Comparison of ENCODE assay signal across 27 cellular contexts in genomic region chr6:69825904-69826303, GRCh38. TPM values are rescaled to one million over a fixed set of nuclear protein-coding genes. Genes with fewer than 3 reads are reported as not detected.
A peak's percentile ranks its signal among the peaks of the same experiment; 100 is the strongest.
DNase-seq lines count a peak whose midpoint lies in the region; ATAC-seq, FAIRE-seq and TF ChIP-seq lines count a peak whose summit lies in the region.
"Had no signal": no experiment of that assay in that cellular context is flagged by ENCODE, and none has a peak within 500 bp of the region (broad histone marks: within the 10 kb centered on the region; RNA-seq: fewer than 3 reads in every experiment).

No MANE protein-coding gene starts in this region.

- no peak overlapping the region for H3K4me3 ChIP-seq in breast epithelium
- H3K4me3 ChIP-seq in bronchial epithelial cell (ENCODE audit: low read depth, low read length) = no peak overlapping the region
- H3K4me3 ChIP-seq: stomach had no signal

- H3K36me3 Mint-ChIP-seq in MCF 10A (ENCODE audit: insufficient read depth, unreplicated experiment) = no peaks in the 10 kb centered on the region
- H3K36me3 Mint-ChIP-seq in activated T-helper 17 cell treated with anti-CD3 and anti-CD28 coated beads, Interleukin-2, amount 50 U/mL, for 72 hours (ENCODE audit: low read depth) = no peaks in the 10 kb centered on the region
- H3K36me3 Mint-ChIP-seq: activated CD4-positive, alpha-beta memory T cell treated with anti-CD3 and anti-CD28 coated beads for 36 hours; activated naive CD8-positive, alpha-beta T cell treated with anti-CD3 and anti-CD28 coated beads, Interleukin-2, amount 10 ng/mL, durations not matched to agents 7 days and 5 days; CD14-positive monocyte had no signal

- CTCF ChIA-PET in MCF 10A (lab: Yijun Ruan, JAX) = no interaction called here

- no peaks in the 10 kb centered on the region for H3K9me3 Mint-ChIP-seq in MCF 10A (ENCODE audit: unreplicated experiment)
- no peaks in the 10 kb centered on the region for H3K9me3 Mint-ChIP-seq in activated T-helper 17 cell treated with anti-CD3 and anti-CD28 coated beads, Interleukin-2, amount 50 U/mL, for 72 hours
- H3K9me3 Mint-ChIP-seq: activated CD4-positive, alpha-beta memory T cell treated with anti-CD3 and anti-CD28 coated beads for 36 hours; activated naive CD8-positive, alpha-beta T cell treated with anti-CD3 and anti-CD28 coated beads, Interleukin-2, amount 10 ng/mL, durations not matched to agents 7 days and 5 days; activated T-cell treated with anti-CD3 and anti-CD28 coated beads, Interleukin-2, amount 50 U/mL, for 24 hours; nephron progenitor cell had no signal

- no peaks in the 10 kb centered on the region for H3K4me1 ChIP-seq in breast epithelium

- no peak for TF ChIP-seq POLR2A in breast epithelium (IDR thresholded peaks at IDR 0.05)

- H3K27me3 ChIP-seq in breast epithelium (no peaks in the 10 kb centered on the region), bronchial epithelial cell (ENCODE audit: control insufficient read depth, insufficient read depth, low read length) (no peaks in the 10 kb centered on the region)
- H3K27me3 ChIP-seq: stomach had no signal

- H3K27me3 Mint-ChIP-seq in MCF 10A (ENCODE audit: insufficient read depth, unreplicated experiment) = peaks cover 53% of the 10 kb centered on the region
- no peaks in the 10 kb centered on the region for H3K27me3 Mint-ChIP-seq in activated T-helper 17 cell treated with anti-CD3 and anti-CD28 coated beads, Interleukin-2, amount 50 U/mL, for 72 hours
- H3K27me3 Mint-ChIP-seq: activated CD4-positive, alpha-beta memory T cell treated with anti-CD3 and anti-CD28 coated beads for 36 hours; activated T-cell treated with anti-CD3 and anti-CD28 coated beads, Interleukin-2, amount 50 U/mL, for 24 hours had no signal

- no peak overlapping the region for H3K27ac ChIP-seq in breast epithelium
- H3K27ac ChIP-seq: stomach, VCaP had no signal

- H3K4me1 Mint-ChIP-seq in MCF 10A (ENCODE audit: insufficient read depth, unreplicated experiment) = no peaks in the 10 kb centered on the region
- no peaks in the 10 kb centered on the region for H3K4me1 Mint-ChIP-seq in activated T-helper 17 cell treated with anti-CD3 and anti-CD28 coated beads, Interleukin-2, amount 50 U/mL, for 72 hours
- H3K4me1 Mint-ChIP-seq: activated naive CD8-positive, alpha-beta T cell treated with anti-CD3 and anti-CD28 coated beads, Interleukin-2, amount 10 ng/mL, durations not matched to agents 7 days and 5 days; nephron progenitor cell had no signal

- POLR2A ChIA-PET in MCF 10A (lab: Yijun Ruan, JAX) = no interaction called here

- TF ChIP-seq CTCF in MCF 10A (IDR thresholded peaks at IDR 0.05; ENCODE audit: unreplicated experiment) = no peak
- no peak for TF ChIP-seq CTCF in breast epithelium (IDR thresholded peaks at IDR 0.05)
- no peak for TF ChIP-seq CTCF in bronchial epithelial cell (IDR thresholded peaks at IDR 0.05; ENCODE audit: insufficient read depth, low read length, severe bottlenecking)

- FAIRE-seq in bronchial epithelial cell (lab: Jason Lieb, UNC) = no peak
- FAIRE-seq: endothelial cell of umbilical vein, GM18507 had no signal

- ATAC-seq in left lobe of liver (peak; percentile 99), HG02885 (IDR thresholded peaks at IDR 0.05; ENCODE audit: poor library complexity, unreplicated experiment) (no peak)
- ATAC-seq in activated T-helper 17 cell treated with anti-CD3 and anti-CD28 coated beads, Interleukin-2, amount 50 U/mL, for 72 hours (replicated peaks) = no peak

- no peak overlapping the region for H3K27ac Mint-ChIP-seq in MCF 10A (ENCODE audit: low read depth, unreplicated experiment)
- no peak overlapping the region for H3K27ac Mint-ChIP-seq in activated T-helper 17 cell treated with anti-CD3 and anti-CD28 coated beads, Interleukin-2, amount 50 U/mL, for 72 hours
- H3K27ac Mint-ChIP-seq: activated CD4-positive, alpha-beta memory T cell treated with anti-CD3 and anti-CD28 coated beads for 36 hours; activated naive CD8-positive, alpha-beta T cell treated with anti-CD3 and anti-CD28 coated beads, Interleukin-2, amount 10 ng/mL, durations not matched to agents 7 days and 5 days; activated T-cell treated with anti-CD3 and anti-CD28 coated beads, Interleukin-2, amount 50 U/mL, for 24 hours; CD14-positive monocyte; nephron progenitor cell had no signal

- H3K36me3 ChIP-seq in breast epithelium = no peaks in the 10 kb centered on the region
- no peaks in the 10 kb centered on the region for H3K36me3 ChIP-seq in bronchial epithelial cell (ENCODE audit: control insufficient read depth, insufficient read depth, low read length)
- H3K36me3 ChIP-seq: stomach had no signal

- DNase-seq in MCF 10A (ENCODE audit: unreplicated experiment) (peak; percentile 20), breast epithelium (ENCODE audit: low spot score in 2 of 2) (no peak), bronchial epithelial cell (ENCODE audit: low read depth) (peak; percentile 52), left lobe of liver (ENCODE audit: low spot score) (peak; percentile 68), stromal cell of bone marrow (ENCODE audit: low read depth) (peak; percentile 47), NCI-H1694 (lab: John Stamatoyannopoulos, UW) (no peak)
- DNase-seq: 8988T; activated CD4-positive, alpha-beta memory T cell treated with anti-CD3 and anti-CD28 coated beads for 36 hours; activated naive CD8-positive, alpha-beta T cell treated with anti-CD3 and anti-CD28 coated beads, Interleukin-2, amount 10 ng/mL, durations not matched to agents 7 days and 5 days; activated T-cell treated with anti-CD3 and anti-CD28 coated beads, Interleukin-2, amount 50 U/mL, for 24 hours; DMS79; glutamatergic neuron; mammary epithelial cell; NCI-H187 treated with DMSO at 0.1 percent for 48 hours; NCI-H446 treated with DMSO at 0.1 percent for 48 hours; nephron progenitor cell; retina; SHP77; stomach; T-helper 1 cell had no signal

- no TSS peak for BruUV-seq in MCF 10A (replicated peaks; lab: Mats Ljungman, UMichigan)

- intact Hi-C loops in MCF 10A (cut with micrococcal nuclease) = no loop called here
- intact Hi-C loops in breast epithelium (cut with DNase I; ENCODE audit: low total_unique reads) = no loop called here

- H3K4me3 Mint-ChIP-seq in MCF 10A (ENCODE audit: unreplicated experiment) = no peak overlapping the region
- H3K4me3 Mint-ChIP-seq in activated T-helper 17 cell treated with anti-CD3 and anti-CD28 coated beads, Interleukin-2, amount 50 U/mL, for 72 hours = no peak overlapping the region
- H3K4me3 Mint-ChIP-seq: activated CD4-positive, alpha-beta memory T cell treated with anti-CD3 and anti-CD28 coated beads for 36 hours; activated naive CD8-positive, alpha-beta T cell treated with anti-CD3 and anti-CD28 coated beads, Interleukin-2, amount 10 ng/mL, durations not matched to agents 7 days and 5 days; activated T-cell treated with anti-CD3 and anti-CD28 coated beads, Interleukin-2, amount 50 U/mL, for 24 hours; CD14-positive monocyte; nephron progenitor cell had no signal

- H3K9me3 ChIP-seq in breast epithelium = no peaks in the 10 kb centered on the region
- H3K9me3 ChIP-seq: stomach had no signal

RNA-seq across cellular contexts. Expression of gene LMBRD1, which starts 29.1 kb away (rescaled TPM):
- total RNA-seq in MCF 10A (2022) (18.1 and 20.7 TPM in 2 replicates), breast epithelium (10 to 100 TPM; 53.4 to 88.7 (median 75.7) TPM), bronchial epithelial cell (13.3 and 17.6 TPM in 2 replicates), left lobe of liver (34.0 TPM)
- total RNA-seq in activated T-helper 17 cell treated with anti-CD3 and anti-CD28 coated beads, Interleukin-2, amount 50 U/mL, for 72 hours = 10 to 100 TPM; 18.4 to 26.1 TPM

RNA-seq across cellular contexts. Expression of gene COL19A1, which starts 40.5 kb away (rescaled TPM):
- not detected in 2 replicates for total RNA-seq in MCF 10A (2022)
- total RNA-seq in breast epithelium = under 1 TPM in 2 of 3 donors, not detected in 1; 0.15 to 0.66 TPM
- total RNA-seq in bronchial epithelial cell = not detected in 2 replicates
- total RNA-seq in left lobe of liver = 0.10 TPM
- total RNA-seq in activated T-helper 17 cell treated with anti-CD3 and anti-CD28 coated beads, Interleukin-2, amount 50 U/mL, for 72 hours = 1 to 10 TPM in 1 of 2 donors, under 1 TPM in 1; 0.48 to 1.3 TPM
- total RNA-seq: endothelial cell of umbilical vein, HT-29 had no signal

Comparison
In these comparisons a context has a peak if more than half of its experiments do, and no peak if none do; other contexts are left out.
1. DNase-seq: peak in MCF 10A (single experiment), bronchial epithelial cell (single experiment), left lobe of liver (single experiment) and stromal cell of bone marrow (single experiment); none in breast epithelium (0 of 2) and NCI-H1694 (single experiment).